In genomic region chr5:14212838-14213237, GRCh38 we compare ENCODE assay signal across 1 cellular context.
TF ChIP-seq lines count a peak whose summit lies in the region.

No MANE protein-coding gene starts in this region.

TF ChIP-seq in GM12878, 131 proteins besides CTCF, POLR2A, EP300 and RAD21 (continued from another document):
- TF ChIP-seq CEBPZ (IDR thresholded peaks at IDR 0.05; ENCODE audit: low read depth, low read length) (no peak), MTA3 (IDR thresholded peaks at IDR 0.05; ENCODE audit: borderline replicate concordance, low read length) (no peak), BACH1 (IDR thresholded peaks at IDR 0.05; ENCODE audit: borderline replicate concordance) (no peak), ZNF207 (IDR thresholded peaks at IDR 0.05; ENCODE audit: borderline replicate concordance) (no peak), CHD2 (IDR thresholded peaks at IDR 0.05; ENCODE audit: borderline replicate concordance, low read depth, low read length) (no peak), GATAD2B (conservative IDR thresholded peaks at IDR 0.05; ENCODE audit: low read depth) (no peak), MEF2B (IDR thresholded peaks at IDR 0.05; ENCODE audit: partially characterized antibody, poor library complexity, severe bottlenecking) (no peak), PML (IDR thresholded peaks at IDR 0.05; ENCODE audit: low read length) (no peak), SUZ12 (IDR thresholded peaks at IDR 0.05; ENCODE audit: unreplicated experiment) (no peak), PAX8 (IDR thresholded peaks at IDR 0.05) (no peak), STAT3 (IDR thresholded peaks at IDR 0.05; ENCODE audit: low read depth, low read length) (no peak), CUX1 (IDR thresholded peaks at IDR 0.05; ENCODE audit: insufficient replicate concordance, low read depth, low read length) (peak; percentile 61), NBN (IDR thresholded peaks at IDR 0.05) (peak; percentile 45; the same call in 1 of the 2 replicates), TAF1 (IDR thresholded peaks at IDR 0.05; ENCODE audit: borderline replicate concordance, low read depth, low read length) (peak; percentile 57; the same call in 1 of the 2 replicates), SUPT20H (IDR thresholded peaks at IDR 0.05; ENCODE audit: borderline replicate concordance, control insufficient read depth, low read depth, low read length) (no peak), CBFB (IDR thresholded peaks at IDR 0.05; ENCODE audit: low read depth) (no peak), POLR2AphosphoS5 (IDR thresholded peaks at IDR 0.05; ENCODE audit: low read length) (peak; percentile 76), RELA (IDR thresholded peaks at IDR 0.05; ENCODE audit: borderline replicate concordance, partially characterized antibody) (peak; percentile 27), BCL11A (IDR thresholded peaks at IDR 0.05; ENCODE audit: low read depth, low read length) (0 out of 2 replicates have a peak, but pooled peaks have one; percentile 14), NFIC (IDR thresholded peaks at IDR 0.05; ENCODE audit: low read depth, low read length) (peak; percentile 53; the same call in 1 of the 2 replicates), CHD1 (IDR thresholded peaks at IDR 0.05; ENCODE audit: low read depth, low read length) (no peak), IKZF2 (IDR thresholded peaks at IDR 0.05) (peak in 1 of 2 experiments; percentile 40; a peak in 2 of 4 replicates), RAD51 (IDR thresholded peaks at IDR 0.05) (no peak), SIN3A (IDR thresholded peaks at IDR 0.05; ENCODE audit: low read depth, low read length) (no peak), MYC (IDR thresholded peaks at IDR 0.05; ENCODE audit: insufficient read depth, insufficient read length, insufficient replicate concordance, low read length, severe bottlenecking) (no peak), MXI1 (IDR thresholded peaks at IDR 0.05; ENCODE audit: low read depth, low read length) (peak; percentile 73; the same call in 1 of the 2 replicates), KDM1A (IDR thresholded peaks at IDR 0.05; ENCODE audit: borderline replicate concordance) (no peak), EED (IDR thresholded peaks at IDR 0.05; ENCODE audit: low read depth) (no peak), ATF2 (IDR thresholded peaks at IDR 0.05; ENCODE audit: low read length) (no peak; the same call in 1 of the 2 replicates), ZNF217 (IDR thresholded peaks at IDR 0.05) (no peak), EZH2 (IDR thresholded peaks at IDR 0.05; ENCODE audit: borderline replicate concordance, control insufficient read depth, low read depth, low read length) (no peak), RUNX3 (IDR thresholded peaks at IDR 0.05; ENCODE audit: low read length) (peak; percentile 54), MTA2 (IDR thresholded peaks at IDR 0.05; ENCODE audit: low read depth) (no peak), CEBPB (IDR thresholded peaks at IDR 0.05; ENCODE audit: borderline replicate concordance in 1 of 2, low read depth in 2 of 2, low read length in 2 of 2) (no peak), SMAD5 (IDR thresholded peaks at IDR 0.05; ENCODE audit: low read depth) (no peak), TCF3 (IDR thresholded peaks at IDR 0.05; ENCODE audit: borderline replicate concordance, insufficient read depth, low read depth, low read length) (peak; percentile 45; the same call in 1 of the 2 replicates), CBX5 (IDR thresholded peaks at IDR 0.05; ENCODE audit: low read depth) (0 out of 2 replicates have a peak, but pooled peaks have one; percentile 53), ZZZ3 (IDR thresholded peaks at IDR 0.05; ENCODE audit: control insufficient read depth, insufficient read length, low read depth) (no peak), FOS (IDR thresholded peaks at IDR 0.05; ENCODE audit: borderline replicate concordance, extremely low read depth, insufficient read length) (no peak), CBX3 (IDR thresholded peaks at IDR 0.05; ENCODE audit: borderline replicate concordance, low read depth) (no peak)
- TF ChIP-seq, protein P1, sequence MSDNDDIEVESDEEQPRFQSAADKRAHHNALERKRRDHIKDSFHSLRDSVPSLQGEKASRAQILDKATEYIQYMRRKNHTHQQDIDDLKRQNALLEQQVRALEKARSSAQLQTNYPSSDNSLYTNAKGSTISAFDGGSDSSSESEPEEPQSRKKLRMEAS (IDR thresholded peaks at IDR 0.05; ENCODE audit: low read depth, low read length) = no peak
- TF ChIP-seq, protein P2, sequence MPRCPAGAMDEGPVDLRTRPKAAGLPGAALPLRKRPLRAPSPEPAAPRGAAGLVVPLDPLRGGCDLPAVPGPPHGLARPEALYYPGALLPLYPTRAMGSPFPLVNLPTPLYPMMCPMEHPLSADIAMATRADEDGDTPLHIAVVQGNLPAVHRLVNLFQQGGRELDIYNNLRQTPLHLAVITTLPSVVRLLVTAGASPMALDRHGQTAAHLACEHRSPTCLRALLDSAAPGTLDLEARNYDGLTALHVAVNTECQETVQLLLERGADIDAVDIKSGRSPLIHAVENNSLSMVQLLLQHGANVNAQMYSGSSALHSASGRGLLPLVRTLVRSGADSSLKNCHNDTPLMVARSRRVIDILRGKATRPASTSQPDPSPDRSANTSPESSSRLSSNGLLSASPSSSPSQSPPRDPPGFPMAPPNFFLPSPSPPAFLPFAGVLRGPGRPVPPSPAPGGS (IDR thresholded peaks at IDR 0.05; ENCODE audit: borderline replicate concordance, insufficient read depth, low read depth, low read length, poor library complexity, severe bottlenecking) = no peak
- TF ChIP-seq, protein P3, sequence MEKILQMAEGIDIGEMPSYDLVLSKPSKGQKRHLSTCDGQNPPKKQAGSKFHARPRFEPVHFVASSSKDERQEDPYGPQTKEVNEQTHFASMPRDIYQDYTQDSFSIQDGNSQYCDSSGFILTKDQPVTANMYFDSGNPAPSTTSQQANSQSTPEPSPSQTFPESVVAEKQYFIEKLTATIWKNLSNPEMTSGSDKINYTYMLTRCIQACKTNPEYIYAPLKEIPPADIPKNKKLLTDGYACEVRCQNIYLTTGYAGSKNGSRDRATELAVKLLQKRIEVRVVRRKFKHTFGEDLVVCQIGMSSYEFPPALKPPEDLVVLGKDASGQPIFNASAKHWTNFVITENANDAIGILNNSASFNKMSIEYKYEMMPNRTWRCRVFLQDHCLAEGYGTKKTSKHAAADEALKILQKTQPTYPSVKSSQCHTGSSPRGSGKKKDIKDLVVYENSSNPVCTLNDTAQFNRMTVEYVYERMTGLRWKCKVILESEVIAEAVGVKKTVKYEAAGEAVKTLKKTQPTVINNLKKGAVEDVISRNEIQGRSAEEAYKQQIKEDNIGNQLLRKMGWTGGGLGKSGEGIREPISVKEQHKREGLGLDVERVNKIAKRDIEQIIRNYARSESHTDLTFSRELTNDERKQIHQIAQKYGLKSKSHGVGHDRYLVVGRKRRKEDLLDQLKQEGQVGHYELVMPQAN (conservative IDR thresholded peaks at IDR 0.05) = no peak
- TF ChIP-seq, protein P4, sequence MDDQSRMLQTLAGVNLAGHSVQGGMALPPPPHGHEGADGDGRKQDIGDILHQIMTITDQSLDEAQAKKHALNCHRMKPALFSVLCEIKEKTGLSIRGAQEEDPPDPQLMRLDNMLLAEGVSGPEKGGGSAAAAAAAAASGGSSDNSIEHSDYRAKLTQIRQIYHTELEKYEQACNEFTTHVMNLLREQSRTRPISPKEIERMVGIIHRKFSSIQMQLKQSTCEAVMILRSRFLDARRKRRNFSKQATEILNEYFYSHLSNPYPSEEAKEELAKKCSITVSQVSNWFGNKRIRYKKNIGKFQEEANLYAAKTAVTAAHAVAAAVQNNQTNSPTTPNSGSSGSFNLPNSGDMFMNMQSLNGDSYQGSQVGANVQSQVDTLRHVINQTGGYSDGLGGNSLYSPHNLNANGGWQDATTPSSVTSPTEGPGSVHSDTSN (IDR thresholded peaks at IDR 0.05; ENCODE audit: insufficient replicate concordance, low read depth, low read length) = peak; percentile 44
- TF ChIP-seq, protein P5, sequence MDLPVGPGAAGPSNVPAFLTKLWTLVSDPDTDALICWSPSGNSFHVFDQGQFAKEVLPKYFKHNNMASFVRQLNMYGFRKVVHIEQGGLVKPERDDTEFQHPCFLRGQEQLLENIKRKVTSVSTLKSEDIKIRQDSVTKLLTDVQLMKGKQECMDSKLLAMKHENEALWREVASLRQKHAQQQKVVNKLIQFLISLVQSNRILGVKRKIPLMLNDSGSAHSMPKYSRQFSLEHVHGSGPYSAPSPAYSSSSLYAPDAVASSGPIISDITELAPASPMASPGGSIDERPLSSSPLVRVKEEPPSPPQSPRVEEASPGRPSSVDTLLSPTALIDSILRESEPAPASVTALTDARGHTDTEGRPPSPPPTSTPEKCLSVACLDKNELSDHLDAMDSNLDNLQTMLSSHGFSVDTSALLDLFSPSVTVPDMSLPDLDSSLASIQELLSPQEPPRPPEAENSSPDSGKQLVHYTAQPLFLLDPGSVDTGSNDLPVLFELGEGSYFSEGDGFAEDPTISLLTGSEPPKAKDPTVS (IDR thresholded peaks at IDR 0.05; ENCODE audit: low read depth, low read length) = no peak
TF ChIP-seq in GM12878: peak in this region for 25.
